Comparison of ENCODE assay signal across 1 cellular context in genomic region chr7:116955340-116955739, GRCh38.
TF ChIP-seq lines count a peak whose summit lies in the region.

No MANE protein-coding gene starts in this region.

TF ChIP-seq in IMR-90, 13 proteins besides CTCF, POLR2A, EP300 and RAD21 (continued from another document):
- no peak for TF ChIP-seq NFE2L2 (IDR thresholded peaks at IDR 0.05; ENCODE audit: low read depth, low read length)
- TF ChIP-seq BHLHE40 (IDR thresholded peaks at IDR 0.05; ENCODE audit: low read depth, low read length), result no peak
- TF ChIP-seq MAFK (IDR thresholded peaks at IDR 0.05; ENCODE audit: low read depth, low read length), result no peak
- no peak for TF ChIP-seq MAZ (IDR thresholded peaks at IDR 0.05; ENCODE audit: borderline replicate concordance, low read depth, low read length)
- no peak for TF ChIP-seq ELK1 (IDR thresholded peaks at IDR 0.05; ENCODE audit: borderline replicate concordance, low read depth, low read length)
- TF ChIP-seq RFX5 (IDR thresholded peaks at IDR 0.05; ENCODE audit: low read depth, low read length), result no peak
